13 cellular contexts compared by ENCODE assay signal in genomic region chr3:29279276-29279675, GRCh38. TPM values are rescaled to one million over a fixed set of nuclear protein-coding genes. Genes with fewer than 3 reads are reported as not detected.
DNase-seq lines count a peak whose midpoint lies in the region; ATAC-seq and TF ChIP-seq lines count a peak whose summit lies in the region.
"Had no signal": no experiment of that assay in that cellular context is flagged by ENCODE, and none has a peak within 500 bp of the region (broad histone marks: within the 10 kb centered on the region; RNA-seq: fewer than 3 reads in every experiment).

No MANE protein-coding gene starts in this region.

- DNase-seq in heart right ventricle (no peak), Right ventricle myocardium inferior (ENCODE audit: missing footprints) (no peak), esophagus muscularis mucosa (ENCODE audit: extremely low spot score) (no peak), osteoblast (ENCODE audit: insufficient read length, low spot score, missing footprints) (no peak), aorta (no peak), posterior cingulate gyrus (no peak), HK-2 (ENCODE audit: unreplicated experiment) (no peak)
- DNase-seq: activated CD8-positive, alpha-beta memory T cell treated with anti-CD3 and anti-CD28 coated beads for 24 hours; NCI-H1436; NCI-H446; stimulated activated CD4-positive, alpha-beta T cell treated with anti-CD3 and anti-CD28 coated beads, Interleukin-12 subunit alpha, Interleukin-12 subunit beta, amount 100 ng/mL, for 4 hours had no signal

- peaks cover 32% of the 10 kb centered on the region for H3K79me2 ChIP-seq in osteoblast (ENCODE audit: insufficient read depth, low read length)

- H4K20me1 ChIP-seq in osteoblast (ENCODE audit: insufficient read depth, low read length) = no peaks in the 10 kb centered on the region

- intact Hi-C loops in heart right ventricle (cut with DNase I) (loop anchor here in 3 of 10 donors (5.0 to 10.0 kb wide), 6 partner anchors 94 to 496 kb away; no protein-coding TSS in a partner anchor), Right ventricle myocardium inferior (cut with DNase I) (loop anchor here (5.0 kb wide), 1 partner anchor 362 kb away; no protein-coding TSS in a partner anchor), esophagus muscularis mucosa (cut with DNase I) (loop anchor here (10.0 kb wide), 2 partner anchors 134 to 354 kb away; no protein-coding TSS in a partner anchor), aorta (cut with DNase I) (loop anchor here in 1 of 2 donors (10.0 kb wide), 1 partner anchor 204 kb away; no protein-coding TSS in a partner anchor), posterior cingulate gyrus (cut with DNase I) (no loop called here)

- ATAC-seq in heart right ventricle = no peak
- ATAC-seq in Right ventricle myocardium inferior = no peak
- ATAC-seq in aorta (ENCODE audit: low FRiP score) = no peak
- ATAC-seq in HG02970 (IDR thresholded peaks at IDR 0.05; ENCODE audit: low FRiP score, unreplicated experiment) = no peak
- ATAC-seq: K562 had no signal

- no peaks in the 10 kb centered on the region for H3K36me3 ChIP-seq in heart right ventricle
- no peaks in the 10 kb centered on the region for H3K36me3 ChIP-seq in esophagus muscularis mucosa
- no peaks in the 10 kb centered on the region for H3K36me3 ChIP-seq in osteoblast (ENCODE audit: insufficient read depth, low read length)
- no peaks in the 10 kb centered on the region for H3K36me3 ChIP-seq in aorta (ENCODE audit: control insufficient read depth in 1 of 2, insufficient read depth in 2 of 2, low read length in 1 of 2)

- H3K4me1 ChIP-seq in heart right ventricle (peaks cover 0 to 38% (median 15%) of the 10 kb centered on the region in 9 donors), esophagus muscularis mucosa (peaks cover 3 to 31% (median 29%) of the 10 kb centered on the region in 4 donors), osteoblast (ENCODE audit: insufficient read depth, low read length) (peaks cover 12% of the 10 kb centered on the region), aorta (ENCODE audit: control insufficient read depth in 1 of 2, insufficient read depth in 2 of 2, low read length in 2 of 2) (peaks cover 0 to 3% of the 10 kb centered on the region in 2 donors)

- TF ChIP-seq EP300 in esophagus muscularis mucosa (IDR thresholded peaks at IDR 0.05) = no peak

- H2AFZ ChIP-seq in osteoblast (ENCODE audit: low read length) = peak overlapping the region; percentile 75

- no peaks in the 10 kb centered on the region for H3K27me3 ChIP-seq in heart right ventricle
- no peaks in the 10 kb centered on the region for H3K27me3 ChIP-seq in esophagus muscularis mucosa
- H3K27me3 ChIP-seq in osteoblast (ENCODE audit: insufficient read depth, low read length) = no peaks in the 10 kb centered on the region
- no peaks in the 10 kb centered on the region for H3K27me3 ChIP-seq in aorta (ENCODE audit: control insufficient read depth in 1 of 2, insufficient read depth in 2 of 2, low read length in 1 of 2)

- H3K4me3 ChIP-seq in heart right ventricle = peak overlapping the region in 6 of 10 donors; percentile 63 to 79 (median 70)
- H3K4me3 ChIP-seq in esophagus muscularis mucosa = peak overlapping the region; percentile 63 to 74 (median 66)
- H3K4me3 ChIP-seq in osteoblast (ENCODE audit: insufficient read depth, low read length) = no peak overlapping the region
- peak overlapping the region; percentile 37 to 66 for H3K4me3 ChIP-seq in aorta (ENCODE audit: low read length in 2 of 2)
- H3K4me3 ChIP-seq: K562 had no signal

- no peak for TF ChIP-seq CTCF in heart right ventricle (IDR thresholded peaks at IDR 0.05)
- TF ChIP-seq CTCF in esophagus muscularis mucosa (IDR thresholded peaks at IDR 0.05) = no peak
- TF ChIP-seq CTCF in osteoblast (IDR thresholded peaks at IDR 0.05; ENCODE audit: extremely low read depth, low read depth, low read length) = no peak

- TF ChIP-seq POLR2A in esophagus muscularis mucosa (IDR thresholded peaks at IDR 0.05; ENCODE audit: low read depth) = no peak

- H3K27ac ChIP-seq in heart right ventricle (peak overlapping the region in 8 of 10 donors; percentile 17 to 96 (median 92)), esophagus muscularis mucosa (replicated peaks in 1 of 4) (peak overlapping the region; percentile 14 to 90 (median 88)), osteoblast (ENCODE audit: low read depth, low read length) (no peak overlapping the region), aorta (ENCODE audit: low read depth in 1 of 2, low read length in 2 of 2) (peak overlapping the region in 1 of 2 donors; percentile 67)

- H3K9me3 ChIP-seq in heart right ventricle (no peaks in the 10 kb centered on the region), esophagus muscularis mucosa (no peaks in the 10 kb centered on the region), osteoblast (ENCODE audit: low read depth, low read length) (no peaks in the 10 kb centered on the region), aorta (ENCODE audit: control insufficient read depth, low read length) (no peaks in the 10 kb centered on the region)

- H3K4me2 ChIP-seq in osteoblast (ENCODE audit: insufficient read depth, low read length) = peak overlapping the region; percentile 74

- 44 to 58% methylated on average over 4 of the region's 4 CpGs for WGBS in heart right ventricle, 2 donors
- WGBS in esophagus muscularis mucosa = 63% methylated on average over 4 of the region's 4 CpGs
- WGBS in aorta, 2 donors = 2 to 11% methylated on average over 4 of the region's 4 CpGs

RNA-seq across cellular contexts. Expression of gene RBMS3, which starts 1.6 kb away (rescaled TPM):
- total RNA-seq in heart right ventricle (10 to 100 TPM; 22.0 to 41.1 (median 28.6) TPM), Right ventricle myocardium inferior (32.7 TPM), esophagus muscularis mucosa (10 to 100 TPM; 53.0 to 81.5 (median 61.2) TPM), osteoblast (80.4 and 81.1 TPM in 2 replicates), aorta (100 to 1,000 TPM; 157 to 203 TPM)
- polyA plus RNA-seq in heart right ventricle (1 to 10 TPM; 3.2 to 8.1 TPM), aorta (10 to 100 TPM; 26.8 to 32.9 TPM)
- polyA plus RNA-seq: K562 had no signal
